ENCODE assay signal across 8 cellular contexts in the genomic region with DNA sequence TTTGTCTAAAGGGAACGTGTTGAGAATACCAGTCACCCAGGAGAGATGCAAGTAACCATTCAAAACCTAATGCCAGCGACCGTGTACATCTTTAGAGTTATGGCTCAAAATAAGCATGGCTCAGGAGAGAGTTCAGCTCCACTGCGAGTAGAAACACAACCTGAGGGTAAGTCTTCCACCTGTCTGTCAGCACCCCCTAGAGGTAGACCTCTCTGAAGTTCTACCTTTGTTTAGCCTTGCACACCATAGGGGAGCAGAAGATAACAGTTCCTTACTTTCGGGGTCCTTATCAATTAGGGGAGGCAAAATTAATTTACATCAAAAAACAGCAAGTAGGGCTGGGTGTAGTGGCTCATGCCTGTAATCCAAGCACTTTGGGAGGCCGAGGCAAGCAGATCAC.
DNase-seq lines count a peak whose midpoint lies in the region; ATAC-seq and TF ChIP-seq lines count a peak whose summit lies in the region.

No MANE protein-coding gene starts in this region.

- TF ChIP-seq CTCF in WTC11 (IDR thresholded peaks at IDR 0.05) (no peak), liver (IDR thresholded peaks at IDR 0.05; ENCODE audit: low read depth, low read length, missing input control) (peak; percentile 21)

- H3K27me3 Mint-ChIP-seq in WTC11 (ENCODE audit: low read depth), result no peaks in the 10 kb centered on the region

- POLR2A ChIA-PET in HEK293T (lab: Yijun Ruan, JAX) (no interaction called here), WTC11 (lab: Charles Lee) (no interaction called here)

- peak; percentile 59 to 60 for TF ChIP-seq RAD21 in liver (IDR thresholded peaks at IDR 0.05)

- H3K27me3 ChIP-seq in liver (ENCODE audit: control insufficient read depth in 4 of 4, insufficient read depth in 4 of 4, low read length in 3 of 4), result no peaks in the 10 kb centered on the region

- no peaks in the 10 kb centered on the region for H3K9me3 ChIP-seq in liver (ENCODE audit: control insufficient read depth in 4 of 4, low read length in 3 of 4)

- H3K27ac Mint-ChIP-seq in WTC11, result no peak overlapping the region

- H3K9ac ChIP-seq in liver (ENCODE audit: low read depth in 1 of 2, low read length in 2 of 2), result no peak overlapping the region

- ATAC-seq in WTC11, result peak; percentile 93
- ATAC-seq in HG03442 (IDR thresholded peaks at IDR 0.05; ENCODE audit: unreplicated experiment), result no peak

- H3K27ac ChIP-seq in liver (ENCODE audit: low read depth in 1 of 2, low read length in 2 of 2), result no peak overlapping the region

- peaks cover 2% of the 10 kb centered on the region for H3K36me3 Mint-ChIP-seq in WTC11

- WGBS in liver, result 83% methylated on average over 6 of the region's 6 CpGs

- DNase-seq in DMS53 (lab: John Stamatoyannopoulos, UW) (peak; percentile 36), DMS53 treated with DMSO at 0.1 percent for 48 hours (lab: John Stamatoyannopoulos, UW; ENCODE audit: unreplicated experiment) (no peak), HEK293T (ENCODE audit: extremely low spot score) (peak; percentile 24), WTC11 (ENCODE audit: low spot score) (no peak), EL (no peak)
- DNase-seq in activated CD8-positive, alpha-beta memory T cell treated with anti-CD3 and anti-CD28 coated beads for 24 hours, result no peak

- H3K4me3 ChIP-seq in liver (ENCODE audit: low read depth in 1 of 3, low read length in 3 of 3), result no peak overlapping the region

- H3K9me3 Mint-ChIP-seq in WTC11, result no peaks in the 10 kb centered on the region

- CTCF ChIA-PET in HEK293T (lab: Yijun Ruan, JAX), result interaction anchor here (0.5 to 1.1 kb wide), 6 partner anchors 17 to 1561 kb away, joined by 3 to 6 read pairs (median 4); a partner anchor contains a TSS
- CTCF ChIA-PET in WTC11 (lab: Charles Lee), result interaction anchor here (0.5 to 3.5 kb wide), 32 partner anchors 9 to 525 kb away, joined by 3 to 29 read pairs (median 4); a partner anchor contains a TSS

- H3K4me1 ChIP-seq in liver (ENCODE audit: control insufficient read depth in 4 of 4, insufficient read depth in 4 of 4, low read length in 3 of 4), result peaks cover 0 to 7% (median 0%) of the 10 kb centered on the region in 4 donors

- H3K4me1 Mint-ChIP-seq in WTC11, result no peaks in the 10 kb centered on the region

- H3K4me3 Mint-ChIP-seq in WTC11, result no peak overlapping the region

- H3K36me3 ChIP-seq in liver (ENCODE audit: control insufficient read depth in 4 of 4, insufficient read depth in 3 of 4, low read depth in 1 of 4, low read length in 3 of 4), result peaks cover 0 to 4% (median 0%) of the 10 kb centered on the region in 4 donors

TF ChIP-seq in HEK293T, 16 proteins besides CTCF, POLR2A, EP300 and RAD21:
- TF ChIP-seq TARDBP (IDR thresholded peaks at IDR 0.05), result no peak
- TF ChIP-seq FOXA1 (IDR thresholded peaks at IDR 0.05), result no peak
- no peak for TF ChIP-seq SUZ12 (IDR thresholded peaks at IDR 0.05)
- TF ChIP-seq LEF1 (IDR thresholded peaks at IDR 0.05; ENCODE audit: borderline replicate concordance), result no peak
- no peak for TF ChIP-seq SP1 (IDR thresholded peaks at IDR 0.05)
- TF ChIP-seq HDGF (IDR thresholded peaks at IDR 0.05; ENCODE audit: borderline replicate concordance), result no peak
- TF ChIP-seq BHLHE40 (IDR thresholded peaks at IDR 0.05; ENCODE audit: borderline replicate concordance), result no peak
- no peak for TF ChIP-seq NFRKB (IDR thresholded peaks at IDR 0.05)
- no peak for TF ChIP-seq ELF4 (IDR thresholded peaks at IDR 0.05)
- TF ChIP-seq, protein P1, sequence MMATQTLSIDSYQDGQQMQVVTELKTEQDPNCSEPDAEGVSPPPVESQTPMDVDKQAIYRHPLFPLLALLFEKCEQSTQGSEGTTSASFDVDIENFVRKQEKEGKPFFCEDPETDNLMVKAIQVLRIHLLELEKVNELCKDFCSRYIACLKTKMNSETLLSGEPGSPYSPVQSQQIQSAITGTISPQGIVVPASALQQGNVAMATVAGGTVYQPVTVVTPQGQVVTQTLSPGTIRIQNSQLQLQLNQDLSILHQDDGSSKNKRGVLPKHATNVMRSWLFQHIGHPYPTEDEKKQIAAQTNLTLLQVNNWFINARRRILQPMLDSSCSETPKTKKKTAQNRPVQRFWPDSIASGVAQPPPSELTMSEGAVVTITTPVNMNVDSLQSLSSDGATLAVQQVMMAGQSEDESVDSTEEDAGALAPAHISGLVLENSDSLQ (IDR thresholded peaks at IDR 0.05), result no peak
- TF ChIP-seq ARNT (IDR thresholded peaks at IDR 0.05), result no peak
- TF ChIP-seq L3MBTL2 (conservative IDR thresholded peaks at IDR 0.05), result no peak
- no peak for TF ChIP-seq ZNF384 (IDR thresholded peaks at IDR 0.05)
- TF ChIP-seq CTBP1 (IDR thresholded peaks at IDR 0.05; ENCODE audit: borderline replicate concordance), result no peak

TF ChIP-seq in WTC11, 78 proteins besides CTCF, POLR2A, EP300 and RAD21 (continues in another document):
- TF ChIP-seq ZBTB21 (CRISPR knock-in tag; IDR thresholded peaks at IDR 0.05; ENCODE audit: borderline replicate concordance), result no peak
- TF ChIP-seq, protein P2, sequence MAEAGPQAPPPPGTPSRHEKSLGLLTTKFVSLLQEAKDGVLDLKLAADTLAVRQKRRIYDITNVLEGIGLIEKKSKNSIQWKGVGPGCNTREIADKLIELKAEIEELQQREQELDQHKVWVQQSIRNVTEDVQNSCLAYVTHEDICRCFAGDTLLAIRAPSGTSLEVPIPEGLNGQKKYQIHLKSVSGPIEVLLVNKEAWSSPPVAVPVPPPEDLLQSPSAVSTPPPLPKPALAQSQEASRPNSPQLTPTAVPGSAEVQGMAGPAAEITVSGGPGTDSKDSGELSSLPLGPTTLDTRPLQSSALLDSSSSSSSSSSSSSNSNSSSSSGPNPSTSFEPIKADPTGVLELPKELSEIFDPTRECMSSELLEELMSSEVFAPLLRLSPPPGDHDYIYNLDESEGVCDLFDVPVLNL (CRISPR knock-in tag; IDR thresholded peaks at IDR 0.05; ENCODE audit: borderline replicate concordance, low read depth), result no peak
- TF ChIP-seq PRRX2 (CRISPR knock-in tag; IDR thresholded peaks at IDR 0.05), result no peak
- TF ChIP-seq, protein P3, sequence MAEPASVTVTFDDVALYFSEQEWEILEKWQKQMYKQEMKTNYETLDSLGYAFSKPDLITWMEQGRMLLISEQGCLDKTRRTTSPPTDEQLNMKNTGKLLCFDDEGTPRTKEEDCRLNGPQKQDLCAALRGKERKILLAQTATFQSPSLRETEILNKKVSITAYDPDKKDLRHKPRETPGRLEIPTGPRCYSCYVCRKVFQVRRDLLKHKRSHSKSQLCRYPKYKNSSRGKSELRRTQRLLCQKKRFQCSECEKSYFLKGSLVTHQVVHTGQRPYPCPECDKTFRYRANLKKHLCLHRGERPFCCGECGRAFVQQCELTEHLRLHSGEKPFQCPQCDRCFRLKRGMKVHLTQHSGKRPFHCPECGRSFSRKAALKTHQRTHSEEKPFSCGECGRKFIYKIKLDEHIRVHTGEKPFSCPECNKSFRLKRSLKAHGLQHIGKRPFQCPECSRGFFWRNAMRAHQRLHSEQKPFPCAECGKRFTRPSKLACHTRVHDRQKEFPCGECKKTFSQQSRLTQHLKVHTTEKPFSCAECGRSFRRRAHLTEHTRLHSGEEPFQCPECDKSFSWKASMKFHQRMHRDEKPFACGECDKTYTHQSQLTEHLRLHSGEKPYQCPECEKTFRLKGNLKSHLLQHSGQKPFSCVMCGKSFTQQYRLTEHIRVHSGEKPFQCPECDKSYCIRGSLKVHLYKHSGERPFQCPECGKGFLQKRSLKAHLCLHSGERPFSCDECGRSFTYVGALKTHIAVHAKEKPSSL (CRISPR knock-in tag; conservative IDR thresholded peaks at IDR 0.05), result no peak
- TF ChIP-seq JUN (CRISPR knock-in tag; IDR thresholded peaks at IDR 0.05), result no peak
- TF ChIP-seq TEAD1 (CRISPR knock-in tag; IDR thresholded peaks at IDR 0.05), result no peak
- TF ChIP-seq FOXP1 (CRISPR knock-in tag; IDR thresholded peaks at IDR 0.05; ENCODE audit: borderline replicate concordance), result no peak

TF ChIP-seq in liver, 16 proteins besides CTCF, POLR2A, EP300 and RAD21:
- TF ChIP-seq, protein P4, sequence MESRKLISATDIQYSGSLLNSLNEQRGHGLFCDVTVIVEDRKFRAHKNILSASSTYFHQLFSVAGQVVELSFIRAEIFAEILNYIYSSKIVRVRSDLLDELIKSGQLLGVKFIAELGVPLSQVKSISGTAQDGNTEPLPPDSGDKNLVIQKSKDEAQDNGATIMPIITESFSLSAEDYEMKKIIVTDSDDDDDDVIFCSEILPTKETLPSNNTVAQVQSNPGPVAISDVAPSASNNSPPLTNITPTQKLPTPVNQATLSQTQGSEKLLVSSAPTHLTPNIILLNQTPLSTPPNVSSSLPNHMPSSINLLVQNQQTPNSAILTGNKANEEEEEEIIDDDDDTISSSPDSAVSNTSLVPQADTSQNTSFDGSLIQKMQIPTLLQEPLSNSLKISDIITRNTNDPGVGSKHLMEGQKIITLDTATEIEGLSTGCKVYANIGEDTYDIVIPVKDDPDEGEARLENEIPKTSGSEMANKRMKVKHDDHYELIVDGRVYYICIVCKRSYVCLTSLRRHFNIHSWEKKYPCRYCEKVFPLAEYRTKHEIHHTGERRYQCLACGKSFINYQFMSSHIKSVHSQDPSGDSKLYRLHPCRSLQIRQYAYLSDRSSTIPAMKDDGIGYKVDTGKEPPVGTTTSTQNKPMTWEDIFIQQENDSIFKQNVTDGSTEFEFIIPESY (IDR thresholded peaks at IDR 0.05), result no peak
- TF ChIP-seq, protein P5, sequence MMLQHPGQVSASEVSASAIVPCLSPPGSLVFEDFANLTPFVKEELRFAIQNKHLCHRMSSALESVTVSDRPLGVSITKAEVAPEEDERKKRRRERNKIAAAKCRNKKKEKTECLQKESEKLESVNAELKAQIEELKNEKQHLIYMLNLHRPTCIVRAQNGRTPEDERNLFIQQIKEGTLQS (IDR thresholded peaks at IDR 0.05), result no peak
TF ChIP-seq in liver: peak in this region for 0.

Comparison
In these comparisons a context has a peak if more than half of its experiments do, and no peak if none do; other contexts are left out.
1. DNase-seq: peak in DMS53 (single experiment) and HEK293T (single experiment); none in DMS53 treated with DMSO at 0.1 percent for 48 hours (single experiment), WTC11 (single experiment), EL (single experiment) and activated CD8-positive, alpha-beta memory T cell treated with anti-CD3 and anti-CD28 coated beads for 24 hours (single experiment).